ENCODE assay signal across 8 cellular contexts in genomic region chr1:20588634-20589225, GRCh38. TPM values are rescaled to one million over a fixed set of nuclear protein-coding genes. Genes with fewer than 3 reads are reported as not detected.
DNase-seq lines count a peak whose midpoint lies in the region; ATAC-seq, FAIRE-seq and TF ChIP-seq lines count a peak whose summit lies in the region.

Gene CDA, plus strand, starts transcription at chr1:20589097. Its CDS starts 33 bp downstream, at chr1:20589130.

- peaks cover 0 to 16% (median 12%) of the 10 kb centered on the region in 4 experiments; a peak in 5 of 7 replicates for H3K4me1 ChIP-seq in H1 (replicated peaks in 1 of 4; ENCODE audit: control insufficient read depth in 3 of 4, insufficient read depth in 4 of 4, low read length in 3 of 4)
- peaks cover 0 to 14% (median 6%) of the 10 kb centered on the region in 4 donors for H3K4me1 ChIP-seq in upper lobe of left lung

- POLR2A ChIA-PET in activated CD8-positive, alpha-beta T cell treated with anti-CD3 and anti-CD28 coated beads, Interleukin-2, amount 10 ng/mL, durations not matched to agents 7 days and 5 days (lab: Charles Lee) = interaction anchor here (1.1 kb wide), 1 partner anchor 198 kb away, joined by 3 read pairs; the partner anchor contains the start of gene HP1BP3
- POLR2A ChIA-PET in activated CD8-positive, alpha-beta T cell treated with anti-CD3 and anti-CD28 coated beads for 36 hours (lab: Charles Lee) = no interaction called here
- POLR2A ChIA-PET in H1 (lab: Charles Lee; ENCODE audit: partially characterized antibody) = interaction anchor here (0.6 to 1.6 kb wide), 2 partner anchors 21 to 1295 kb away, joined by 3 to 4 read pairs; no protein-coding TSS in a partner anchor

- TF ChIP-seq EP300 in H1 (IDR thresholded peaks at IDR 0.05; ENCODE audit: borderline replicate concordance in 1 of 2, low read depth in 2 of 2, low read length in 2 of 2) (no peak), upper lobe of left lung (IDR thresholded peaks at IDR 0.05) (no peak)

- H3K36me3 Mint-ChIP-seq in activated CD8-positive, alpha-beta T cell treated with anti-CD3 and anti-CD28 coated beads, Interleukin-2, amount 10 ng/mL, durations not matched to agents 7 days and 5 days (ENCODE audit: low read depth) = no peaks in the 10 kb centered on the region
- no peaks in the 10 kb centered on the region for H3K36me3 Mint-ChIP-seq in activated CD8-positive, alpha-beta T cell treated with anti-CD3 and anti-CD28 coated beads for 36 hours (ENCODE audit: low read depth)

- H2AFZ ChIP-seq in H1 (ENCODE audit: low read length) = peak within 1 kb of the TSS; percentile 52

- H4K5ac ChIP-seq in H1 (ENCODE audit: insufficient read length, low read depth, low read length) = peak within 1 kb of the TSS; percentile 34

- H4K20me1 ChIP-seq in H1 (replicated peaks in 1 of 2; ENCODE audit: control insufficient read depth in 1 of 2, insufficient read depth in 2 of 2, low read length in 2 of 2) = no peaks in the 10 kb centered on the region

- no peaks in the 10 kb centered on the region for H3K27me3 ChIP-seq in H1 (replicated peaks in 1 of 4; ENCODE audit: control insufficient read depth in 3 of 4, extremely low read depth in 1 of 4, insufficient read depth in 3 of 4, low read length in 3 of 4)
- H3K27me3 ChIP-seq in upper lobe of left lung = peaks cover 0 to 8% (median 0%) of the 10 kb centered on the region in 4 donors

- no peak within 1 kb of the TSS for H2AK5ac ChIP-seq in H1 (ENCODE audit: low read depth, low read length)

- H3K27ac Mint-ChIP-seq in activated CD8-positive, alpha-beta T cell treated with anti-CD3 and anti-CD28 coated beads, Interleukin-2, amount 10 ng/mL, durations not matched to agents 7 days and 5 days = no peak within 1 kb of the TSS
- H3K27ac Mint-ChIP-seq in activated CD8-positive, alpha-beta T cell treated with anti-CD3 and anti-CD28 coated beads for 36 hours = no peak within 1 kb of the TSS

- no peak within 1 kb of the TSS for H3K9ac ChIP-seq in H1 (replicated peaks in 1 of 4; ENCODE audit: extremely low read depth in 1 of 4, low read depth in 3 of 4, low read length in 3 of 4)

- H3K14ac ChIP-seq in H1 (ENCODE audit: insufficient read length) = no peak within 1 kb of the TSS

- peak within 1 kb of the TSS; percentile 5 to 34; a peak in 3 of 4 replicates for H3K4me2 ChIP-seq in H1 (ENCODE audit: insufficient read depth in 1 of 2, low read depth in 2 of 2, low read length in 2 of 2)

- H3K27ac ChIP-seq in H1 (ENCODE audit: low read depth, low read length) (no peak within 1 kb of the TSS), upper lobe of left lung (peak within 1 kb of the TSS; percentile 56 to 79 (median 72))

- H3K4me1 Mint-ChIP-seq in activated CD8-positive, alpha-beta T cell treated with anti-CD3 and anti-CD28 coated beads, Interleukin-2, amount 10 ng/mL, durations not matched to agents 7 days and 5 days (ENCODE audit: low read depth) = peaks cover 13% of the 10 kb centered on the region
- no peaks in the 10 kb centered on the region for H3K4me1 Mint-ChIP-seq in activated CD8-positive, alpha-beta T cell treated with anti-CD3 and anti-CD28 coated beads for 36 hours (ENCODE audit: low read depth)

- H3K56ac ChIP-seq in H1 (replicated peaks; ENCODE audit: insufficient read length, low read depth, low read length) = no peak within 1 kb of the TSS

- no peak for FAIRE-seq in H1 (lab: Jason Lieb, UNC)

- no peak within 1 kb of the TSS for H3K23ac ChIP-seq in H1 (ENCODE audit: insufficient read length)

- 55% methylated on average over 11 of the region's 11 CpGs; no CpG with 5 or more reads in 1 of the 2 experiments for WGBS in H1 (ENCODE audit: extremely low coverage in 1 of 2, insufficient coverage in 1 of 2, insufficient read length in 1 of 2, insufficient replicate concordance in 2 of 2, low coverage in 1 of 2, low lambda C conversion rate in 2 of 2, missing lambda C conversion rate in 1 of 2), 2 experiments
- WGBS in lower leg skin, 2 donors = 41 to 44% methylated on average over 6 of the region's 11 CpGs
- 30 to 51% methylated on average over 4 to 7 of the region's 11 CpGs for WGBS in upper lobe of left lung, 2 donors

- no peak for DNase-seq in activated CD8-positive, alpha-beta T cell treated with anti-CD3 and anti-CD28 coated beads, Interleukin-2, amount 10 ng/mL, durations not matched to agents 7 days and 5 days
- DNase-seq in activated CD8-positive, alpha-beta T cell treated with anti-CD3 and anti-CD28 coated beads for 36 hours = no peak
- DNase-seq in H1 (ENCODE audit: low read depth in 1 of 2, low spot score in 2 of 2) (no peak), lower leg skin (ENCODE audit: low spot score in 2 of 2) (no peak), upper lobe of left lung (peak; percentile 50 to 56), DMS79 treated with DMSO at 0.1 percent for 48 hours (lab: John Stamatoyannopoulos, UW) (no peak), NCI-H524 (lab: John Stamatoyannopoulos, UW) (no peak)

- peak within 1 kb of the TSS; percentile 66; the same call in 1 of the 2 replicates for H2BK20ac ChIP-seq in H1 (ENCODE audit: low read length)

- H2BK120ac ChIP-seq in H1 (replicated peaks; ENCODE audit: low read depth, low read length) = no peak within 1 kb of the TSS

- H3K79me1 ChIP-seq in H1 (ENCODE audit: low read depth, low read length) = no peaks in the 10 kb centered on the region

- H3K79me2 ChIP-seq in H1 (ENCODE audit: control insufficient read depth in 1 of 2, insufficient read depth in 2 of 2, low read length in 2 of 2) = no peaks in the 10 kb centered on the region

- intact Hi-C loops in activated CD8-positive, alpha-beta T cell treated with anti-CD3 and anti-CD28 coated beads for 36 hours (cut with micrococcal nuclease) = no loop called here
- intact Hi-C loops in lower leg skin (cut with DNase I; ENCODE audit: low total_unique reads) = no loop called here

- no peak for TF ChIP-seq CTCF in activated CD8-positive, alpha-beta T cell treated with anti-CD3 and anti-CD28 coated beads for 36 hours (IDR thresholded peaks at IDR 0.05)
- TF ChIP-seq CTCF in H1 (IDR thresholded peaks at IDR 0.05; ENCODE audit: control extremely low read depth in 1 of 3, insufficient read depth in 1 of 3, low read depth in 1 of 3, low read length in 3 of 3) (no peak), lower leg skin (IDR thresholded peaks at IDR 0.05) (no peak), upper lobe of left lung (IDR thresholded peaks at IDR 0.05) (no peak)

- H2BK12ac ChIP-seq in H1 (ENCODE audit: low read depth, low read length) = peak within 1 kb of the TSS; percentile 68; the same call in 1 of the 2 replicates

- TF ChIP-seq POLR2A in H1 (IDR thresholded peaks at IDR 0.05; ENCODE audit: control extremely low read depth in 1 of 2, low read depth in 2 of 2, low read length in 2 of 2) (no peak), lower leg skin (IDR thresholded peaks at IDR 0.05) (no peak), upper lobe of left lung (IDR thresholded peaks at IDR 0.05) (no peak)

- CTCF ChIA-PET in activated CD8-positive, alpha-beta T cell treated with anti-CD3 and anti-CD28 coated beads, Interleukin-2, amount 10 ng/mL, durations not matched to agents 7 days and 5 days (lab: Charles Lee) = interaction anchor here (1.0 to 1.2 kb wide), 3 partner anchors 14 to 72 kb away, joined by 3 to 7 read pairs (median 3); partner anchors contain the start of gene DDOST
- CTCF ChIA-PET in activated CD8-positive, alpha-beta T cell treated with anti-CD3 and anti-CD28 coated beads for 36 hours (lab: Charles Lee) = interaction anchor here (0.7 to 1.7 kb wide), 2 partner anchors 21 to 45 kb away, joined by 3 read pairs; no protein-coding TSS in a partner anchor
- CTCF ChIA-PET in H1 (lab: Charles Lee; ENCODE audit: partially characterized antibody) = interaction anchor here (0.6 to 3.4 kb wide), 9 partner anchors 12 to 183 kb away, joined by 3 to 28 read pairs (median 5); partner anchors contain the start of genes FAM43B and PINK1

- peak within 1 kb of the TSS; percentile 5; the same call in 1 of the 2 replicates for H2BK5ac ChIP-seq in H1 (ENCODE audit: low read depth, low read length)

- H3K18ac ChIP-seq in H1 (ENCODE audit: extremely low read depth, low read length) = 0 out of 2 replicates have a peak within 1 kb of the TSS, but pooled peaks have one; percentile 26

- peak within 1 kb of the TSS in 1 of 4 experiments; percentile 30; a peak in 2 of 8 replicates for H3K4me3 ChIP-seq in H1 (ENCODE audit: extremely low read depth in 1 of 4, insufficient read depth in 2 of 4, low read depth in 3 of 4, low read length in 4 of 4)
- peak within 1 kb of the TSS; percentile 13 for H3K4me3 ChIP-seq in lower leg skin (ENCODE audit: low read depth, poor library complexity, severe bottlenecking)
- H3K4me3 ChIP-seq in upper lobe of left lung = peak within 1 kb of the TSS in 3 of 4 donors; percentile 19 to 34 (median 29)

- H2BK15ac ChIP-seq in H1 (ENCODE audit: low read length) = peak within 1 kb of the TSS; percentile 3; the same call in 1 of the 2 replicates

- peak within 1 kb of the TSS; percentile 67 for H4K91ac ChIP-seq in H1 (replicated peaks; ENCODE audit: insufficient read length, low read length)

- peak within 1 kb of the TSS; percentile 90 for H3K4ac ChIP-seq in H1 (replicated peaks; ENCODE audit: insufficient read length, low read depth, low read length)

- H3K36me3 ChIP-seq in H1 (ENCODE audit: control insufficient read depth in 2 of 4, insufficient read depth in 4 of 4, low read length in 3 of 4) (no peaks in the 10 kb centered on the region), upper lobe of left lung (no peaks in the 10 kb centered on the region)

- peak; percentile 30 for ATAC-seq in activated CD8-positive, alpha-beta T cell treated with anti-CD3 and anti-CD28 coated beads, Interleukin-2, amount 10 ng/mL, durations not matched to agents 7 days and 5 days
- ATAC-seq in activated CD8-positive, alpha-beta T cell treated with anti-CD3 and anti-CD28 coated beads for 36 hours = no peak
- ATAC-seq in upper lobe of left lung (ENCODE audit: low FRiP score in 2 of 2) (peak; percentile 28 to 61), GM21723 (IDR thresholded peaks at IDR 0.05; ENCODE audit: unreplicated experiment) (no peak)

- H3K9me3 ChIP-seq in H1 (ENCODE audit: insufficient read depth in 2 of 2, low read depth in 1 of 2, low read length in 1 of 2) (no peaks in the 10 kb centered on the region), upper lobe of left lung (no peaks in the 10 kb centered on the region)

- no peaks in the 10 kb centered on the region for H3K9me3 Mint-ChIP-seq in activated CD8-positive, alpha-beta T cell treated with anti-CD3 and anti-CD28 coated beads, Interleukin-2, amount 10 ng/mL, durations not matched to agents 7 days and 5 days (ENCODE audit: insufficient read depth)
- no peaks in the 10 kb centered on the region for H3K9me3 Mint-ChIP-seq in activated CD8-positive, alpha-beta T cell treated with anti-CD3 and anti-CD28 coated beads for 36 hours

- no peaks in the 10 kb centered on the region for H3K23me2 ChIP-seq in H1 (ENCODE audit: low read depth, low read length)

- H3K27me3 Mint-ChIP-seq in activated CD8-positive, alpha-beta T cell treated with anti-CD3 and anti-CD28 coated beads, Interleukin-2, amount 10 ng/mL, durations not matched to agents 7 days and 5 days (ENCODE audit: low read depth) = peaks cover 47% of the 10 kb centered on the region
- H3K27me3 Mint-ChIP-seq in activated CD8-positive, alpha-beta T cell treated with anti-CD3 and anti-CD28 coated beads for 36 hours = peaks cover 43% of the 10 kb centered on the region

- no peak within 1 kb of the TSS for H3K4me3 Mint-ChIP-seq in activated CD8-positive, alpha-beta T cell treated with anti-CD3 and anti-CD28 coated beads, Interleukin-2, amount 10 ng/mL, durations not matched to agents 7 days and 5 days
- H3K4me3 Mint-ChIP-seq in activated CD8-positive, alpha-beta T cell treated with anti-CD3 and anti-CD28 coated beads for 36 hours = no peak within 1 kb of the TSS

- H4K8ac ChIP-seq in H1 (ENCODE audit: extremely low read depth, insufficient read depth, low read length) = peak within 1 kb of the TSS; percentile 88; the same call in 1 of the 2 replicates

- no peak for TF ChIP-seq RAD21 in H1 (IDR thresholded peaks at IDR 0.05 in 1 of 2, conservative IDR thresholded peaks at IDR 0.05 in 1 of 2; ENCODE audit: low read depth in 2 of 2, low read length in 2 of 2)

RNA-seq across cellular contexts. Expression of gene CDA, which starts in this region (rescaled TPM):
- not detected for total RNA-seq in activated CD8-positive, alpha-beta T cell treated with anti-CD3 and anti-CD28 coated beads, Interleukin-2, amount 10 ng/mL, durations not matched to agents 7 days and 5 days
- total RNA-seq in activated CD8-positive, alpha-beta T cell treated with anti-CD3 and anti-CD28 coated beads for 36 hours = not detected
- total RNA-seq in H1 (2021; fragmentation: NEBNext Ultra II Directional; extraction: Animal tissue kit (Norgen Biotek cat#: 25700)) = 3.3 and 4.4 TPM in 2 replicates
- polyA plus RNA-seq in H1 (2011; rRNA removed) = 11.3 TPM in 2 replicates
- polyA plus RNA-seq in H1 (2011; cell fraction: cytosol; rRNA removed) = 7.0 TPM
- polyA plus RNA-seq in H1 (2011; cell fraction: nucleus; rRNA removed) = 5.3 TPM
- 4.4 to 10.1 TPM (median 7.1 TPM) in 4 replicates for polyA plus RNA-seq in H1 (2012, experiment 1 of 2)
- polyA plus RNA-seq in H1 (2012, experiment 2 of 2) = 7.0 TPM
- 7.4 TPM for polyA plus RNA-seq in H1 (2013, experiment 1 of 2)
- polyA plus RNA-seq in H1 (2013, experiment 2 of 2) = 7.4 TPM
- polyA minus RNA-seq in H1 (2011; rRNA and poly(A)+ RNA removed) = 3.0 and 3.9 TPM in 2 replicates
- 4.9 TPM for polyA minus RNA-seq in H1 (2011; cell fraction: cytosol; rRNA and poly(A)+ RNA removed)
- polyA minus RNA-seq in H1 (2011; cell fraction: nucleus; rRNA and poly(A)+ RNA removed) = 2.2 TPM
- total RNA-seq in lower leg skin (10 to 100 TPM in 3 of 4 donors, 1 to 10 TPM in 1; 5.3 to 24.1 (median 18.5) TPM), upper lobe of left lung (1 to 10 TPM in 5 of 6 donors, not detected in 1; 2.6 to 9.3 (median 3.0) TPM)

Comparison
In these comparisons a context has a peak if more than half of its experiments do, and no peak if none do; other contexts are left out.
1. Peak in ATAC-seq in activated CD8-positive, alpha-beta T cell treated with anti-CD3 and anti-CD28 coated beads, Interleukin-2, amount 10 ng/mL, durations not matched to agents 7 days and 5 days; RNA of the gene not detected or under 1 TPM.
2. ATAC-seq: peak in upper lobe of left lung (2 of 2); none in activated CD8-positive, alpha-beta T cell treated with anti-CD3 and anti-CD28 coated beads for 36 hours (single experiment) and GM21723 (single experiment).
3. DNase-seq: peak in upper lobe of left lung (2 of 2); none in activated CD8-positive, alpha-beta T cell treated with anti-CD3 and anti-CD28 coated beads, Interleukin-2, amount 10 ng/mL, durations not matched to agents 7 days and 5 days (single experiment), activated CD8-positive, alpha-beta T cell treated with anti-CD3 and anti-CD28 coated beads for 36 hours (single experiment), H1 (0 of 2), lower leg skin (0 of 2), DMS79 treated with DMSO at 0.1 percent for 48 hours (single experiment) and NCI-H524 (0 of 2).